In genomic region chr4:29770627-29771026, GRCh38 we compare ENCODE assay signal across 14 cellular contexts.
"Had no signal": no experiment of that assay in that cellular context is flagged by ENCODE, and none has a peak within 500 bp of the region (broad histone marks: within the 10 kb centered on the region; RNA-seq: fewer than 3 reads in every experiment).

No MANE protein-coding gene starts in this region.

- H3K27me3 ChIP-seq: brain microvascular endothelial cell, colonic mucosa, sigmoid colon had no signal

- H3K9me3 ChIP-seq: colonic mucosa had no signal

- H3K4me1 ChIP-seq: colonic mucosa, sigmoid colon had no signal

- H3K36me3 ChIP-seq: brain microvascular endothelial cell, colonic mucosa, sigmoid colon had no signal

- H3K4me3 ChIP-seq: colonic mucosa, lung, sigmoid colon had no signal

- DNase-seq: activated CD4-positive, alpha-beta T cell treated with anti-CD3 and anti-CD28 coated beads, Interleukin-2, amount 50 U/mL, for 1 hour; activated CD4-positive, CD25-positive, alpha-beta regulatory T cell treated with anti-CD3 and anti-CD28 coated beads, Interleukin-2, amount 50 U/mL, for 72 hours; activated effector memory CD4-positive, alpha-beta T cell treated with anti-CD3 and anti-CD28 coated beads, Interleukin-2, amount 50 U/mL, for 16 hours; activated T-cell treated with anti-CD3 and anti-CD28 coated beads, Interleukin-2, amount 50 U/mL, for 72 hours; amniotic stem cell; brain microvascular endothelial cell; colonic mucosa; hypothalamus; nucleus accumbens; posterior cingulate gyrus; sigmoid colon; stimulated activated CD8-positive, alpha-beta memory T cell treated with anti-CD3 and anti-CD28 coated beads, Interleukin-4, amount 100 ng/mL, for 48 hours; stimulated activated naive CD4-positive, alpha-beta T cell had no signal

- H3K27ac ChIP-seq: brain microvascular endothelial cell, colonic mucosa, sigmoid colon had no signal
